22 cellular contexts compared by ENCODE assay signal in the genomic region with DNA sequence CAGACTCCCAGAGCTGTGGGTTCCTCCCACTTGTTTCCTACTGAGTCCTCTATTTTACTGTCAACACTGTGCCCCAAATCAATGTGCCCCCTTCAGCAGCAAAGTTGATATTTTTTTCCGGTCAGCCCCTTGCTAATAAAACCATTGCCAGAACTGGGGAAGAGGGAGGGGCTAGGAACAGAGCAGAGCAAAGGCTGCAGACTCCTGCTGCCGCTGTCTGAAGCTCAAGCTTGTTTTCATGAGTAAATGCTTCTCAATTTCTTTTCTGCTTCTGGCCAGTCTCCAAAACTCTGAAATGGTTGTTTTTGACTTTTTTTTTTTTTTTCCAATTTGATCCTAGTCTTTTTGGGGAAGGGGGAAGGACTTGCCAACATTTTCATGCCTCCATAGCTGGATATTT.
"Had no signal": no experiment of that assay in that cellular context is flagged by ENCODE, and none has a peak within 500 bp of the region (broad histone marks: within the 10 kb centered on the region; RNA-seq: fewer than 3 reads in every experiment).

No MANE protein-coding gene starts in this region.

- H3K4me1 Mint-ChIP-seq: stimulated activated effector memory CD8-positive, alpha-beta T cell treated with anti-CD3 and anti-CD28 coated beads, Interleukin-12 subunit alpha, Interleukin-12 subunit beta, amount 100 ng/mL, for 72 hours had no signal

- H3K4me1 ChIP-seq: suprapubic skin, thyroid gland, upper lobe of left lung, vagina had no signal

- H3K4me3 Mint-ChIP-seq: endodermal cell; natural killer cell treated with Interleukin-12 subunit alpha and Interleukin-12 subunit beta and Interleukin-15 and Interleukin-18, amount 100 ng/mL, for 72 hours; stimulated activated effector memory CD8-positive, alpha-beta T cell treated with anti-CD3 and anti-CD28 coated beads, Interleukin-12 subunit alpha, Interleukin-12 subunit beta, amount 100 ng/mL, for 72 hours had no signal

- H3K9me3 Mint-ChIP-seq: natural killer cell treated with Interleukin-12 subunit alpha and Interleukin-12 subunit beta and Interleukin-15 and Interleukin-18, amount 100 ng/mL, for 72 hours; stimulated activated effector memory CD8-positive, alpha-beta T cell treated with anti-CD3 and anti-CD28 coated beads, Interleukin-12 subunit alpha, Interleukin-12 subunit beta, amount 100 ng/mL, for 72 hours had no signal

- H3K27me3 Mint-ChIP-seq: natural killer cell treated with Interleukin-12 subunit alpha and Interleukin-12 subunit beta and Interleukin-15 and Interleukin-18, amount 100 ng/mL, for 72 hours had no signal

- H3K27me3 ChIP-seq: thyroid gland, upper lobe of left lung, vagina had no signal

- H3K36me3 Mint-ChIP-seq: natural killer cell treated with Interleukin-12 subunit alpha and Interleukin-12 subunit beta and Interleukin-15 and Interleukin-18, amount 100 ng/mL, for 72 hours had no signal

- DNase-seq: cerebellar nuclear complex; effector CD4-positive, alpha-beta T cell; endodermal cell; erythroblast; foreskin melanocyte; heart left ventricle; hippocampal formation; left colon; mammary epithelial cell; midbrain; occipital lobe; stimulated activated CD4-positive, alpha-beta T cell treated with anti-CD3 and anti-CD28 coated beads, Interleukin-4, amount 100 ng/mL, for 1 hour; stimulated activated CD8-positive, alpha-beta memory T cell treated with anti-CD3 and anti-CD28 coated beads, Interleukin-4, amount 100 ng/mL, for 48 hours; stimulated activated naive CD8-positive, alpha-beta T cell treated with anti-CD3 and anti-CD28 coated beads, Interleukin-15, Interleukin-2, amounts not matched to agents 100 U/mL and 50 U/mL, for 24 hours; thyroid gland; upper lobe of left lung had no signal

- H3K36me3 ChIP-seq: heart left ventricle, suprapubic skin, thyroid gland, upper lobe of left lung, vagina had no signal

- H3K4me3 ChIP-seq: coronary artery, heart left ventricle, smooth muscle cell, suprapubic skin, thyroid gland, upper lobe of left lung, vagina had no signal

- H3K27ac ChIP-seq: coronary artery, heart left ventricle, suprapubic skin, thyroid gland, upper lobe of left lung, vagina had no signal

- H3K9me3 ChIP-seq: heart left ventricle, suprapubic skin, thyroid gland, upper lobe of left lung, vagina had no signal

- H3K27ac Mint-ChIP-seq: endodermal cell; natural killer cell treated with Interleukin-12 subunit alpha and Interleukin-12 subunit beta and Interleukin-15 and Interleukin-18, amount 100 ng/mL, for 72 hours; stimulated activated effector memory CD8-positive, alpha-beta T cell treated with anti-CD3 and anti-CD28 coated beads, Interleukin-12 subunit alpha, Interleukin-12 subunit beta, amount 100 ng/mL, for 72 hours had no signal

- H3K4me2 ChIP-seq: smooth muscle cell had no signal
